ENCODE assay signal across 8 cellular contexts in the genomic region with DNA sequence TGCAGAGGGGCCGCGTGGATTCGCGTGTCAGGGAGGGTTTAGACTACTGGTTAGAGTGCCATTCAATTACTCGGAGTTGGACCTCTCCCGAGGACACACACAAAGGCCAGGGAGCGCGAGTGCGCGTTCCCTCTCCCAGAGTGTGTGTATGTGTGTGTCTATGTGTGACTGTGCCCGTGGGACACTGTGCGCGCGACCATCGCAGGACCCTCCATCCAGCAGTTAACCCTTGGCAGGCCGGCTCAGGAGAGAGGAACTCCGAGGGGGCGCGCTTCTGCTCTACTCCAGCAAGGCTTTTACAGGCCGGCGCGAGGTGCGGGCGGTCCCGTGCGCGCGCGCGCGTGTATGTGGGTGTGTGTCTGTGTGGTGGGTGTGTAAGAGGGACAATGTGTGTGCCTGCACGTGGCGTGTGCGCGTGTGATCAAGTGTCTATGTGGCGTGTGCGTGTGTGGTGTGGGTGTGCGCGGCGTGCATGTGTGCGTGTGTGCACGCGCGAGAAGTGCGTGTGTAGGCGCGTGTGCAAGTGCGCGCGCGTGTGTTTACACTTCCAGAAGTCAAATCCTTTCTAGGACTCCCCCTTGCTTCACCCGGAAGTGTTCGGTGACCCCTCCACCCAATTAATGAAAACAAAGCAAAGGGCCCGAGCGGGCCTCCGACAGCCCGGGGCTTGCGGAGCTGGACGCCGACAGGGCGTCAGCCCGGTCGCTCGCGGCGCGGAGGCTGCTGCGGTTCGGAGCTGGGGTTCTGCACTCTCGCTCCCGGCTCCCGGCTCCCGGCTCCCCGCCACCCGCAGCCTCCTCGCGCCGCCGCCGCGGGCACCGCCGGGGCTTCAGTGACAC.
DNase-seq lines count a peak whose midpoint lies in the region; ATAC-seq and TF ChIP-seq lines count a peak whose summit lies in the region.

No MANE protein-coding gene starts in this region.

- H3K9me3 ChIP-seq in right lobe of liver = no peaks in the 10 kb centered on the region
- H3K9me3 ChIP-seq in suprapubic skin = no peaks in the 10 kb centered on the region

- peak overlapping the region; percentile 50 for H3K27ac Mint-ChIP-seq in dendritic cell treated with granulocyte-macrophage colony-stimulating factor and Interleukin-4, amounts not matched to agents 40 ng/mL and 50 ng/mL, for 4 days

- ATAC-seq in right lobe of liver = peak; percentile 48 to 62 (median 52)
- no peak for ATAC-seq in GM21825 (IDR thresholded peaks at IDR 0.05; ENCODE audit: unreplicated experiment)
- ATAC-seq in GM19328 (IDR thresholded peaks at IDR 0.05; ENCODE audit: unreplicated experiment) = no peak

- intact Hi-C loops in dendritic cell treated with granulocyte-macrophage colony-stimulating factor and Interleukin-4, amounts not matched to agents 40 ng/mL and 50 ng/mL, for 4 days (cut with micrococcal nuclease) = no loop called here
- intact Hi-C loops in right lobe of liver (cut with DNase I) = no loop called here

- H3K9me3 Mint-ChIP-seq in dendritic cell treated with granulocyte-macrophage colony-stimulating factor and Interleukin-4, amounts not matched to agents 40 ng/mL and 50 ng/mL, for 4 days = no peaks in the 10 kb centered on the region

- no peak for TF ChIP-seq EP300 in suprapubic skin (IDR thresholded peaks at IDR 0.05)

- no peak for TF ChIP-seq POLR2A in right lobe of liver (IDR thresholded peaks at IDR 0.05)
- no peak for TF ChIP-seq POLR2A in suprapubic skin (IDR thresholded peaks at IDR 0.05)

- H3K27me3 Mint-ChIP-seq in dendritic cell treated with granulocyte-macrophage colony-stimulating factor and Interleukin-4, amounts not matched to agents 40 ng/mL and 50 ng/mL, for 4 days = peaks cover 36% of the 10 kb centered on the region

- H3K36me3 ChIP-seq in right lobe of liver = no peaks in the 10 kb centered on the region
- no peaks in the 10 kb centered on the region for H3K36me3 ChIP-seq in suprapubic skin

- H3K4me1 ChIP-seq in right lobe of liver (no peaks in the 10 kb centered on the region), suprapubic skin (peaks cover 21% of the 10 kb centered on the region)

- H3K27me3 ChIP-seq in right lobe of liver (no peaks in the 10 kb centered on the region), suprapubic skin (peaks cover 25% of the 10 kb centered on the region)

- WGBS in right lobe of liver (ENCODE audit: insufficient coverage, low coverage, low lambda C conversion rate, missing lambda C conversion rate) = 29% methylated on average over 38 of the region's 83 CpGs
- WGBS in suprapubic skin = 23% methylated on average over 13 of the region's 83 CpGs

- no peaks in the 10 kb centered on the region for H3K36me3 Mint-ChIP-seq in dendritic cell treated with granulocyte-macrophage colony-stimulating factor and Interleukin-4, amounts not matched to agents 40 ng/mL and 50 ng/mL, for 4 days (ENCODE audit: low read depth)

- peak overlapping the region; percentile 71 for H3K4me3 Mint-ChIP-seq in dendritic cell treated with granulocyte-macrophage colony-stimulating factor and Interleukin-4, amounts not matched to agents 40 ng/mL and 50 ng/mL, for 4 days

- H3K27ac ChIP-seq in right lobe of liver (no peak overlapping the region), suprapubic skin (no peak overlapping the region)

- peak overlapping the region; percentile 42 to 62 (median 56) for H3K4me3 ChIP-seq in right lobe of liver
- peak overlapping the region; percentile 57 for H3K4me3 ChIP-seq in suprapubic skin

- peaks cover 18% of the 10 kb centered on the region for H3K4me1 Mint-ChIP-seq in dendritic cell treated with granulocyte-macrophage colony-stimulating factor and Interleukin-4, amounts not matched to agents 40 ng/mL and 50 ng/mL, for 4 days (ENCODE audit: low read depth)

- no peak for TF ChIP-seq CTCF in right lobe of liver (IDR thresholded peaks at IDR 0.05)
- TF ChIP-seq CTCF in suprapubic skin (IDR thresholded peaks at IDR 0.05) = no peak

- DNase-seq in COLO668 (lab: John Stamatoyannopoulos, UW; ENCODE audit: unreplicated experiment) (peak; percentile 47), LHCN-M2 (ENCODE audit: low read depth) (peak; percentile 15), right lobe of liver (peak in 2 of 3 donors; percentile 38 to 55), suprapubic skin (ENCODE audit: low spot score in 2 of 2) (no peak), NCI-H1105 (lab: John Stamatoyannopoulos, UW) (no peak)

Comparison
In these comparisons a context has a peak if more than half of its experiments do, and no peak if none do; other contexts are left out.
1. DNase-seq: peak in COLO668 (single experiment), LHCN-M2 (single experiment) and right lobe of liver (2 of 3); none in suprapubic skin (0 of 2) and NCI-H1105 (single experiment).
2. ATAC-seq: peak in right lobe of liver (4 of 4); none in GM21825 (single experiment) and GM19328 (single experiment).